Comparison of ENCODE assay signal across 17 cellular contexts in genomic region chr11:76694664-76695063, GRCh38. TPM values are rescaled to one million over a fixed set of nuclear protein-coding genes. Genes with fewer than 3 reads are reported as not detected.
DNase-seq lines count a peak whose midpoint lies in the region; ATAC-seq and TF ChIP-seq lines count a peak whose summit lies in the region.
"Had no signal": no experiment of that assay in that cellular context is flagged by ENCODE, and none has a peak within 500 bp of the region (broad histone marks: within the 10 kb centered on the region; RNA-seq: fewer than 3 reads in every experiment).

No MANE protein-coding gene starts in this region.

- no peak for TF ChIP-seq CTCF in AG09319 (IDR thresholded peaks at IDR 0.05; ENCODE audit: low read depth, low read length)
- no peak for TF ChIP-seq CTCF in IMR-90 (conservative IDR thresholded peaks at IDR 0.05; ENCODE audit: low read depth, low read length)
- TF ChIP-seq CTCF in mammary epithelial cell (conservative IDR thresholded peaks at IDR 0.05 in 1 of 2, IDR thresholded peaks at IDR 0.05 in 1 of 2; ENCODE audit: extremely low read depth in 1 of 2, insufficient read depth in 1 of 2, low read depth in 1 of 2, low read length in 2 of 2) = no peak
- TF ChIP-seq CTCF in thyroid gland (IDR thresholded peaks at IDR 0.05) = no peak

- H2AFZ ChIP-seq in IMR-90 (replicated peaks; ENCODE audit: low read length, poor library complexity) (peak overlapping the region; percentile 39), mammary epithelial cell (ENCODE audit: low read depth, low read length) (no peak overlapping the region)

- H3K18ac ChIP-seq in IMR-90 (ENCODE audit: low read depth, low read length) = no peak overlapping the region

- no peaks in the 10 kb centered on the region for H3K79me1 ChIP-seq in IMR-90 (ENCODE audit: low read depth in 1 of 2, low read length in 2 of 2)

- H3K27ac Mint-ChIP-seq in activated naive CD8-positive, alpha-beta T cell treated with anti-CD3 and anti-CD28 coated beads for 36 hours = no peak overlapping the region
- H3K27ac Mint-ChIP-seq: activated CD4-positive, alpha-beta T cell treated with anti-CD3 and anti-CD28 coated beads for 36 hours; T-helper 17 cell had no signal

- 0 out of 2 replicates have a peak overlapping the region, but pooled peaks have one; percentile 24 for H2BK120ac ChIP-seq in IMR-90 (ENCODE audit: low read depth, low read length)

- WGBS in IMR-90 (ENCODE audit: extremely low coverage in 2 of 2, insufficient read length in 1 of 2), 2 experiments = 87% methylated on average over 3 of the region's 7 CpGs; no CpG with 5 or more reads in 1 of the 2 experiments
- 61% methylated on average over 7 of the region's 7 CpGs for WGBS in mammary epithelial cell (ENCODE audit: low coverage, missing lambda C conversion rate)
- 79 to 84% methylated on average over 7 of the region's 7 CpGs for WGBS in thyroid gland, 2 donors

- H2BK20ac ChIP-seq in IMR-90 (ENCODE audit: low read depth, low read length) = 0 out of 2 replicates have a peak overlapping the region, but pooled peaks have one; percentile 44

- H4K20me1 ChIP-seq in IMR-90 (ENCODE audit: insufficient read depth, low read length) = 0 out of 2 replicates have a peak, but pooled peaks cover under 1% of the 10 kb centered on the region
- no peaks in the 10 kb centered on the region for H4K20me1 ChIP-seq in mammary epithelial cell (ENCODE audit: insufficient read depth, low read length)

- H3K36me3 ChIP-seq in IMR-90 (ENCODE audit: control insufficient read depth, insufficient read depth, low read length) (no peaks in the 10 kb centered on the region), mammary epithelial cell (ENCODE audit: insufficient read depth, low read length) (no peaks in the 10 kb centered on the region), thyroid gland (no peaks in the 10 kb centered on the region)
- H3K36me3 ChIP-seq: pancreas had no signal

- H3K36me3 Mint-ChIP-seq in activated naive CD8-positive, alpha-beta T cell treated with anti-CD3 and anti-CD28 coated beads for 36 hours = no peaks in the 10 kb centered on the region

- H3K14ac ChIP-seq in IMR-90 (replicated peaks; ENCODE audit: low read depth, low read length) = no peak overlapping the region

- intact Hi-C loops in IMR-90 (cut with micrococcal nuclease) = no loop called here
- intact Hi-C loops in mammary epithelial cell (cut with micrococcal nuclease) = no loop called here
- intact Hi-C loops in thyroid gland (cut with DNase I) = no loop called here

- H3K4me2 ChIP-seq in IMR-90 (ENCODE audit: low read depth, low read length) (no peak overlapping the region), mammary epithelial cell (ENCODE audit: insufficient read depth, low read depth, low read length) (no peak overlapping the region)
- H3K4me2 ChIP-seq: KMS-11 had no signal

- no peak overlapping the region for H3K4me3 Mint-ChIP-seq in activated naive CD8-positive, alpha-beta T cell treated with anti-CD3 and anti-CD28 coated beads for 36 hours
- H3K4me3 Mint-ChIP-seq: activated CD4-positive, alpha-beta T cell treated with anti-CD3 and anti-CD28 coated beads for 36 hours; T-helper 17 cell had no signal

- H2BK15ac ChIP-seq in IMR-90 (ENCODE audit: low read depth, low read length) = no peak overlapping the region

- CTCF ChIA-PET in IMR-90 (lab: Yijun Ruan, JAX) = interaction anchor here (0.6 to 1.5 kb wide), 4 partner anchors 8 to 82 kb away, joined by 3 read pairs; no protein-coding TSS in a partner anchor
- CTCF ChIA-PET in mammary epithelial cell (lab: Charles Lee; ENCODE audit: low non-redundant PET) = interaction anchor here (0.7 kb wide), 1 partner anchor 182 kb away, joined by 5 read pairs; no protein-coding TSS in a partner anchor

- peak; percentile 41; the same call in 1 of the 2 replicates for ATAC-seq in IMR-90 (ENCODE audit: low read depth)
- ATAC-seq: activated CD4-positive, alpha-beta T cell treated with anti-CD3 and anti-CD28 coated beads for 36 hours; pancreas; T-helper 17 cell had no signal

- H3K79me2 ChIP-seq in mammary epithelial cell (ENCODE audit: insufficient read depth, low read length) = no peaks in the 10 kb centered on the region

- peak overlapping the region; percentile 40 for H2AK5ac ChIP-seq in IMR-90 (ENCODE audit: low read depth, low read length)

- peaks cover 6% of the 10 kb centered on the region for H3K4me1 ChIP-seq in IMR-90 (ENCODE audit: control insufficient read depth, insufficient read depth, low read length)
- no peaks in the 10 kb centered on the region for H3K4me1 ChIP-seq in mammary epithelial cell (ENCODE audit: insufficient read depth, low read length)
- H3K4me1 ChIP-seq in thyroid gland = no peaks in the 10 kb centered on the region
- H3K4me1 ChIP-seq: pancreas, testis had no signal

- no peak for TF ChIP-seq POLR2A in IMR-90 (IDR thresholded peaks at IDR 0.05; ENCODE audit: low read depth, low read length)
- TF ChIP-seq POLR2A in thyroid gland (IDR thresholded peaks at IDR 0.05) = no peak

- H3K4me3 ChIP-seq in IMR-90 (ENCODE audit: insufficient read depth, low read depth, low read length) = no peak overlapping the region
- no peak overlapping the region for H3K4me3 ChIP-seq in mammary epithelial cell (replicated peaks in 1 of 3; ENCODE audit: insufficient read depth in 1 of 3, low read depth in 2 of 3, low read length in 3 of 3)
- H3K4me3 ChIP-seq in thyroid gland (replicated peaks in 1 of 3) = no peak overlapping the region
- H3K4me3 ChIP-seq: pancreas, testis had no signal

- H3K4me1 Mint-ChIP-seq in activated naive CD8-positive, alpha-beta T cell treated with anti-CD3 and anti-CD28 coated beads for 36 hours = no peaks in the 10 kb centered on the region
- H3K4me1 Mint-ChIP-seq: activated CD4-positive, alpha-beta T cell treated with anti-CD3 and anti-CD28 coated beads for 36 hours had no signal

- H3K27ac ChIP-seq in IMR-90 (ENCODE audit: insufficient read depth, low read length) (no peak overlapping the region), mammary epithelial cell (ENCODE audit: insufficient read depth, low read depth, low read length) (no peak overlapping the region), thyroid gland (no peak overlapping the region)
- H3K27ac ChIP-seq: KMS-11, pancreas, testis had no signal

- TF ChIP-seq RAD21 in IMR-90 (IDR thresholded peaks at IDR 0.05; ENCODE audit: low read length) = no peak

- DNase-seq in AG09319 (ENCODE audit: extremely low read depth, low read depth) (peak; percentile 14), IMR-90 (peak; percentile 90), mammary epithelial cell (peak; percentile 37), iris pigment epithelial cell (ENCODE audit: low read depth) (peak; percentile 91), thyroid gland (no peak), NCI-H1092 treated with DMSO at 0.1 percent for 48 hours (lab: John Stamatoyannopoulos, UW) (no peak)
- no peak for DNase-seq in stimulated activated CD4-positive, alpha-beta T cell treated with anti-CD3 and anti-CD28 coated beads, Interleukin-12 subunit alpha, Interleukin-12 subunit beta, amount 100 ng/mL, for 4 hours
- no peak for DNase-seq in activated naive CD8-positive, alpha-beta T cell treated with anti-CD3 and anti-CD28 coated beads for 36 hours
- DNase-seq: activated T-cell treated with anti-CD3 and anti-CD28 coated beads for 4 hours, islet precursor cell, NCI-H1694, NCI-H526, pancreas, T-helper 17 cell, testis had no signal

- no peak overlapping the region for H2AK9ac ChIP-seq in IMR-90 (replicated peaks; ENCODE audit: low read depth, low read length, poor library complexity)

- H4K5ac ChIP-seq in IMR-90 (ENCODE audit: low read depth, low read length) = no peak overlapping the region

- 0 out of 2 replicates have a peak, but pooled peaks cover 2% of the 10 kb centered on the region for H3K9me1 ChIP-seq in IMR-90 (ENCODE audit: insufficient read depth, low read length)

- no peak overlapping the region for H3K4ac ChIP-seq in IMR-90 (ENCODE audit: low read depth, low read length)

- no peaks in the 10 kb centered on the region for H3K9me3 Mint-ChIP-seq in activated naive CD8-positive, alpha-beta T cell treated with anti-CD3 and anti-CD28 coated beads for 36 hours

- dilution Hi-C loops in IMR-90 (cut with HindIII; ENCODE audit: low sequenced_read_pairs, unreplicated experiment) = no loop called here
- dilution Hi-C loops in mammary epithelial cell (cut with HindIII; ENCODE audit: low sequenced_read_pairs) = loop anchor here (5.0 kb wide), 2 partner anchors 68 to 98 kb away; no protein-coding TSS in a partner anchor

- BruUV-seq in IMR-90 (replicated peaks; lab: Mats Ljungman, UMichigan) (no TSS peak), mammary epithelial cell (replicated peaks; lab: Mats Ljungman, UMichigan) (no TSS peak)

- in situ Hi-C loops in IMR-90 (cut with MboI; ENCODE audit: low sequenced_read_pairs) (no loop called here), mammary epithelial cell (cut with MboI; ENCODE audit: low sequenced_read_pairs in 2 of 2) (no loop called here)

- POLR2A ChIA-PET in IMR-90 (lab: Charles Lee; ENCODE audit: unreplicated experiment) = no interaction called here

- H4K91ac ChIP-seq in IMR-90 (ENCODE audit: insufficient read depth, low read depth, low read length) = no peak overlapping the region

- no peak overlapping the region for H2BK5ac ChIP-seq in IMR-90 (ENCODE audit: low read depth, low read length, poor library complexity, severe bottlenecking)

- no peak overlapping the region for H3K23ac ChIP-seq in IMR-90 (ENCODE audit: low read depth, low read length)

- H3K27me3 ChIP-seq in IMR-90 (ENCODE audit: control insufficient read depth, insufficient read depth, low read length) (no peaks in the 10 kb centered on the region; the same call in 1 of the 2 replicates), mammary epithelial cell (ENCODE audit: insufficient read depth, low read length) (no peaks in the 10 kb centered on the region), thyroid gland (no peaks in the 10 kb centered on the region)
- H3K27me3 ChIP-seq: pancreas, testis had no signal

- H3K9ac ChIP-seq in IMR-90 (ENCODE audit: low read depth, low read length) = no peak overlapping the region
- H3K9ac ChIP-seq in mammary epithelial cell (ENCODE audit: insufficient read depth, low read length) = no peak overlapping the region
- H3K9ac ChIP-seq: KMS-11 had no signal

- H3K27me3 Mint-ChIP-seq in activated naive CD8-positive, alpha-beta T cell treated with anti-CD3 and anti-CD28 coated beads for 36 hours = no peaks in the 10 kb centered on the region
- H3K27me3 Mint-ChIP-seq: activated CD4-positive, alpha-beta T cell treated with anti-CD3 and anti-CD28 coated beads for 36 hours had no signal

- no peak overlapping the region for H3K56ac ChIP-seq in IMR-90 (ENCODE audit: extremely low read depth, insufficient read depth, low read length)

- peak overlapping the region in 1 of 2 experiments; percentile 22; a peak in 1 of 4 replicates for H4K8ac ChIP-seq in IMR-90 (ENCODE audit: low read depth in 2 of 2, low read length in 2 of 2)

- H3K9me3 ChIP-seq in IMR-90 (ENCODE audit: control insufficient read depth, insufficient read depth, low read length) (no peaks in the 10 kb centered on the region), mammary epithelial cell (replicated peaks; ENCODE audit: insufficient read depth, low read length) (no peaks in the 10 kb centered on the region), thyroid gland (no peaks in the 10 kb centered on the region)
- H3K9me3 ChIP-seq: pancreas, testis had no signal

RNA-seq across cellular contexts. Expression of gene LRRC32, which starts 24.1 kb away (rescaled TPM):
- 4.2 and 5.2 TPM in 2 replicates for total RNA-seq in IMR-90 (2012; rRNA removed)
- 13.0 and 13.7 TPM in 2 replicates for polyA plus RNA-seq in IMR-90 (2012; rRNA removed)
- polyA plus RNA-seq in IMR-90 (2012; cell fraction: cytosol; rRNA removed) = 10.9 and 20.1 TPM in 2 replicates
- 8.8 and 12.9 TPM in 2 replicates for polyA plus RNA-seq in IMR-90 (2012; cell fraction: nucleus; rRNA removed; ENCODE audit: low replicate concordance)
- under 1 TPM in 1 of 2 donors, not detected in 1; under 0.01 TPM for total RNA-seq in mammary epithelial cell
- not detected for polyA plus RNA-seq in mammary epithelial cell
- polyA minus RNA-seq in mammary epithelial cell = not detected
- 10 to 100 TPM; 15.6 to 42.5 (median 17.9) TPM for total RNA-seq in thyroid gland
- total RNA-seq in activated naive CD8-positive, alpha-beta T cell treated with anti-CD3 and anti-CD28 coated beads for 36 hours = 10 to 100 TPM; 11.5 to 12.1 TPM

Comparison
In these comparisons a context has a peak if more than half of its experiments do, and no peak if none do; other contexts are left out.
1. DNase-seq: peak in AG09319 (single experiment), IMR-90 (single experiment), mammary epithelial cell (single experiment) and iris pigment epithelial cell (single experiment); none in stimulated activated CD4-positive, alpha-beta T cell treated with anti-CD3 and anti-CD28 coated beads, Interleukin-12 subunit alpha, Interleukin-12 subunit beta, amount 100 ng/mL, for 4 hours (single experiment), thyroid gland (0 of 2), NCI-H1092 treated with DMSO at 0.1 percent for 48 hours (single experiment) and activated naive CD8-positive, alpha-beta T cell treated with anti-CD3 and anti-CD28 coated beads for 36 hours (single experiment).